In genomic region chr14:67728258-67728657, GRCh38 we compare ENCODE assay signal across 8 cellular contexts. TPM values are rescaled to one million over a fixed set of nuclear protein-coding genes. Genes with fewer than 3 reads are reported as not detected.
"Had no signal": no experiment of that assay in that cellular context is flagged by ENCODE, and none has a peak within 500 bp of the region (broad histone marks: within the 10 kb centered on the region; RNA-seq: fewer than 3 reads in every experiment).

No MANE protein-coding gene starts in this region.

- H3K36me3 ChIP-seq: HAP-1 had no signal

- H3K4me3 ChIP-seq: GM23248, HAP-1 had no signal

- H3K27ac Mint-ChIP-seq: HFFc6, IgD-negative memory B cell had no signal

- H3K27ac ChIP-seq: GM23248, KMS-11 had no signal

- H3K4me1 ChIP-seq: HAP-1 had no signal

- H2AFZ ChIP-seq: GM23248 had no signal

- H3K4me3 Mint-ChIP-seq: HFFc6, IgD-negative memory B cell had no signal

- H3K4me2 ChIP-seq: KMS-11 had no signal

- DNase-seq: GM23248, H7, HFFc6, KBM-7 had no signal

- H3K9me3 ChIP-seq: HAP-1 had no signal

- ATAC-seq: HCT116 had no signal

- H3K36me3 Mint-ChIP-seq: IgD-negative memory B cell had no signal

- H3K4me1 Mint-ChIP-seq: IgD-negative memory B cell had no signal

RNA-seq across cellular contexts. Expression of gene RDH12, which starts 26.6 kb away (rescaled TPM):
- total RNA-seq: GM23248, HFFc6 had no signal
- polyA plus RNA-seq: GM23248 had no signal
